Comparison of ENCODE assay signal across 25 cellular contexts in genomic region chr2:127196549-127196948, GRCh38. TPM values are rescaled to one million over a fixed set of nuclear protein-coding genes. Genes with fewer than 3 reads are reported as not detected.
"Had no signal": no experiment of that assay in that cellular context is flagged by ENCODE, and none has a peak within 500 bp of the region (broad histone marks: within the 10 kb centered on the region; RNA-seq: fewer than 3 reads in every experiment).

No MANE protein-coding gene starts in this region.

- H3K36me3 Mint-ChIP-seq: naive B cell; naive thymus-derived CD8-positive, alpha-beta T cell had no signal

- H3K4me1 ChIP-seq: left lung, lower lobe of right lung had no signal

- H3K9me3 Mint-ChIP-seq: dendritic cell treated with granulocyte-macrophage colony-stimulating factor and Interleukin-4, amounts not matched to agents 40 ng/mL and 50 ng/mL, for 4 days; effector memory CD8-positive, alpha-beta T cell; endodermal cell; mesothelial cell of epicardium had no signal

- H3K9me3 ChIP-seq: esophagus squamous epithelium, gastrocnemius medialis, left lung, lower lobe of right lung, mucosa of descending colon had no signal

- H3K4me3 ChIP-seq: esophagus squamous epithelium, gastrocnemius medialis, heart right ventricle, left lung, lower lobe of right lung, mucosa of descending colon had no signal

- H3K27ac ChIP-seq: epithelial cell of prostate, esophagus squamous epithelium, heart right ventricle, left lung, lower lobe of right lung had no signal

- DNase-seq: cortex of kidney; effector CD8-positive, alpha-beta T cell; effector memory CD8-positive, alpha-beta T cell; endodermal cell; esophagus squamous epithelium; foreskin melanocyte; gastrocnemius medialis; glutamatergic neuron; head of caudate nucleus; heart right ventricle; hippocampal formation; left cardiac atrium; left lung; left ventricle myocardium superior; lower lobe of right lung; mucosa of descending colon; naive B cell had no signal

- H3K27me3 ChIP-seq: esophagus squamous epithelium, gastrocnemius medialis had no signal

- H3K36me3 ChIP-seq: esophagus squamous epithelium, gastrocnemius medialis, heart right ventricle, left lung, lower lobe of right lung had no signal

- H3K27ac Mint-ChIP-seq: dendritic cell treated with granulocyte-macrophage colony-stimulating factor and Interleukin-4, amounts not matched to agents 40 ng/mL and 50 ng/mL, for 4 days; effector memory CD8-positive, alpha-beta T cell; endodermal cell; mesothelial cell of epicardium; naive B cell; naive thymus-derived CD8-positive, alpha-beta T cell had no signal

- ATAC-seq: esophagus mucosa, heart right ventricle, left cardiac atrium, left lung, left ventricle myocardium superior, lower lobe of right lung had no signal

- H3K4me3 Mint-ChIP-seq: dendritic cell treated with granulocyte-macrophage colony-stimulating factor and Interleukin-4, amounts not matched to agents 40 ng/mL and 50 ng/mL, for 4 days; endodermal cell; mesothelial cell of epicardium had no signal

- H3K27me3 Mint-ChIP-seq: naive thymus-derived CD8-positive, alpha-beta T cell had no signal

RNA-seq across cellular contexts. Expression of gene CYP27C1, which starts 23.6 kb away (rescaled TPM):
- total RNA-seq: dermis microvascular lymphatic vessel endothelial cell; fibroblast of lung; gastrocnemius medialis; lower lobe of right lung; lung microvascular endothelial cell; naive thymus-derived CD8-positive, alpha-beta T cell had no signal
- polyA plus RNA-seq: naive thymus-derived CD8-positive, alpha-beta T cell had no signal
